In the genomic region with DNA sequence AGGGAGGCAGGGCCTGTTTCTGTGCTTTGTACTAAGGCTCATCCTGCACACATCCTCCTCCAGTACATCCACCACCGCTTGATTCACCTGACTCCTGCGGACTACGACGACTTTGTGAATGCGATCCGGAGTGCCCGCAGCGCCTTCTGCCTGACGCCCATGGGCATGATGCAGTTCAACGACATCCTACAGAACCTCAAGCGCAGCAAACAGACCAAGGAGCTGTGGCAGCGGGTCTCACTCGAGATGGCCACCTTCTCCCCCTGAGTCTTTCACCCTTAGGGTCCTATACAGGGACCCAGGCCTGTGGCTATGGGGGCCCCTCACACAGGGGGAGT, we compare ENCODE assay signal across 21 cellular contexts.
"Had no signal": no experiment of that assay in that cellular context is flagged by ENCODE, and none has a peak within 500 bp of the region (broad histone marks: within the 10 kb centered on the region; RNA-seq: fewer than 3 reads in every experiment).

No MANE protein-coding gene starts in this region.

- H3K4me1 ChIP-seq: adrenal gland, lower lobe of right lung, transverse colon, uterus had no signal

- FAIRE-seq: colon, islet of Langerhans, TTC549 had no signal

- ATAC-seq: activated CD4-positive, alpha-beta T cell treated with anti-CD3 and anti-CD28 coated beads for 36 hours; activated CD8-positive, alpha-beta memory T cell treated with anti-CD3 and anti-CD28 coated beads, Interleukin-2, amount 10 ng/mL, durations not matched to agents 7 days and 5 days; lower lobe of right lung; stimulated activated naive CD8-positive, alpha-beta T cell treated with anti-CD3 and anti-CD28 coated beads, Interleukin-15, Interleukin-2, amounts not matched to agents 100 U/mL and 50 U/mL, for 24 hours; WTC11 had no signal

- H3K27ac ChIP-seq: adrenal gland, lower lobe of right lung, transverse colon, uterus had no signal

- H3K27me3 ChIP-seq: adrenal gland, dorsolateral prefrontal cortex, transverse colon, uterus had no signal

- H3K4me3 ChIP-seq: adrenal gland, dorsolateral prefrontal cortex, lower lobe of right lung, transverse colon, uterus had no signal

- H3K9me3 ChIP-seq: adrenal gland, lower lobe of right lung, transverse colon, uterus had no signal

- H3K36me3 ChIP-seq: uterus had no signal

- DNase-seq: activated CD4-positive, alpha-beta memory T cell treated with anti-CD3 and anti-CD28 coated beads, Interleukin-2, amount 10 ng/mL, durations not matched to agents 7 days and 5 days; activated CD4-positive, alpha-beta T cell treated with anti-CD3 and anti-CD28 coated beads for 36 hours; activated CD8-positive, alpha-beta memory T cell treated with anti-CD3 and anti-CD28 coated beads, Interleukin-2, amount 10 ng/mL, durations not matched to agents 7 days and 5 days; activated naive CD4-positive, alpha-beta T cell treated with anti-CD3 and anti-CD28 coated beads for 36 hours; foreskin fibroblast; glutamatergic neuron; hippocampal formation; left cardiac atrium; lower lobe of right lung; occipital lobe; stimulated activated CD4-positive, alpha-beta T cell treated with anti-CD3 and anti-CD28 coated beads, Interleukin-2, amount 100 ng/mL, for 24 hours; stimulated activated naive CD8-positive, alpha-beta T cell treated with anti-CD3 and anti-CD28 coated beads, Interleukin-15, Interleukin-2, amounts not matched to agents 100 U/mL and 50 U/mL, for 24 hours; substantia nigra; transverse colon; uterus had no signal
